Comparison of ENCODE assay signal across 15 cellular contexts in genomic region chr7:151374139-151374538, GRCh38. TPM values are rescaled to one million over a fixed set of nuclear protein-coding genes. Genes with fewer than 3 reads are reported as not detected.
"Had no signal": no experiment of that assay in that cellular context is flagged by ENCODE, and none has a peak within 500 bp of the region (broad histone marks: within the 10 kb centered on the region; RNA-seq: fewer than 3 reads in every experiment).

No MANE protein-coding gene starts in this region.

- ATAC-seq: activated CD8-positive, alpha-beta T cell treated with anti-CD3 and anti-CD28 coated beads, Interleukin-2, amount 10 ng/mL, durations not matched to agents 7 days and 5 days; body of pancreas; left colon; natural killer cell treated with Interleukin-12 subunit alpha and Interleukin-12 subunit beta and Interleukin-15 and Interleukin-18, amount 100 ng/mL, for 72 hours; stimulated activated naive CD8-positive, alpha-beta T cell treated with anti-CD3 and anti-CD28 coated beads, Interleukin-15, Interleukin-2, amounts not matched to agents 100 U/mL and 50 U/mL, for 24 hours had no signal

- H3K27me3 ChIP-seq: body of pancreas, esophagus muscularis mucosa had no signal

- DNase-seq: activated CD4-positive, alpha-beta T cell treated with anti-CD3 and anti-CD28 coated beads for 4 hours; activated CD8-positive, alpha-beta T cell treated with anti-CD3 and anti-CD28 coated beads, Interleukin-2, amount 10 ng/mL, durations not matched to agents 7 days and 5 days; body of pancreas; dermis blood vessel endothelial cell; glutamatergic neuron; left colon; occipital lobe; stimulated activated CD4-positive, alpha-beta T cell treated with anti-CD3 and anti-CD28 coated beads, Interleukin-2, amount 100 ng/mL, for 48 hours; stimulated activated naive CD8-positive, alpha-beta T cell treated with anti-CD3 and anti-CD28 coated beads, Interleukin-15, Interleukin-2, amounts not matched to agents 100 U/mL and 50 U/mL, for 24 hours; T1000 had no signal

- H3K4me3 ChIP-seq: body of pancreas, esophagus muscularis mucosa had no signal

- H3K4me1 ChIP-seq: body of pancreas, esophagus muscularis mucosa had no signal

- H3K9me3 ChIP-seq: body of pancreas, esophagus muscularis mucosa had no signal

- H3K27ac ChIP-seq: body of pancreas, esophagus muscularis mucosa, VCaP had no signal

RNA-seq across cellular contexts. Expression of gene WDR86, which starts 35.7 kb away (rescaled TPM):
- total RNA-seq: activated T-helper 2 cell treated with anti-CD3 and anti-CD28 coated beads, Interferon-gamma antibody, Interleukin-2, Interleukin-4, amounts not matched to agents 10 μg/mL and 5 μg/mL and 100 μg/mL, durations not matched to agents 14 hours and 24 hours and 36 hours; dermis blood vessel endothelial cell; natural killer cell treated with Interleukin-12 subunit alpha and Interleukin-12 subunit beta and Interleukin-15 and Interleukin-18, amount 100 ng/mL, for 72 hours; pulmonary artery endothelial cell had no signal
